ENCODE assay signal across 13 cellular contexts in genomic region chr1:23624440-23624839, GRCh38.
DNase-seq lines count a peak whose midpoint lies in the region; ATAC-seq and TF ChIP-seq lines count a peak whose summit lies in the region.
"Had no signal": no experiment of that assay in that cellular context is flagged by ENCODE, and none has a peak within 500 bp of the region (broad histone marks: within the 10 kb centered on the region; RNA-seq: fewer than 3 reads in every experiment).

No MANE protein-coding gene starts in this region.

- peaks cover 5% of the 10 kb centered on the region for H3K27me3 Mint-ChIP-seq in T-helper 1 cell treated with Interleukin-12 subunit alpha and Interleukin-12 subunit beta and Interleukin-4 antibody, amounts not matched to agents 30 μg/mL and 1 μg/mL, for 36 hours (ENCODE audit: low read depth)
- no peaks in the 10 kb centered on the region for H3K27me3 Mint-ChIP-seq in activated B cell treated with CpG ODN at 0.5 μM for 24 hours

- H3K36me3 ChIP-seq in tibial artery, result no peaks in the 10 kb centered on the region
- H3K36me3 ChIP-seq: ascending aorta had no signal

- peaks cover 0 to 5% (median 4%) of the 10 kb centered on the region in 4 donors for H3K4me1 ChIP-seq in tibial artery

- H3K27me3 ChIP-seq in tibial artery, result no peaks in the 10 kb centered on the region
- H3K27me3 ChIP-seq: ascending aorta had no signal

- H3K4me1 Mint-ChIP-seq in T-helper 1 cell treated with Interleukin-12 subunit alpha and Interleukin-12 subunit beta and Interleukin-4 antibody, amounts not matched to agents 30 μg/mL and 1 μg/mL, for 36 hours (ENCODE audit: low read depth), result peaks cover 44% of the 10 kb centered on the region
- H3K4me1 Mint-ChIP-seq in activated B cell treated with CpG ODN at 0.5 μM for 24 hours, result peaks cover 88% of the 10 kb centered on the region

- no peaks in the 10 kb centered on the region for H3K9me3 ChIP-seq in tibial artery
- H3K9me3 ChIP-seq: ascending aorta had no signal

- peak overlapping the region; percentile 29 for H3K4me3 Mint-ChIP-seq in T-helper 1 cell treated with Interleukin-12 subunit alpha and Interleukin-12 subunit beta and Interleukin-4 antibody, amounts not matched to agents 30 μg/mL and 1 μg/mL, for 36 hours
- peak overlapping the region; percentile 55 for H3K4me3 Mint-ChIP-seq in activated B cell treated with CpG ODN at 0.5 μM for 24 hours

- TF ChIP-seq CTCF in activated B cell treated with CpG ODN at 0.5 μM for 24 hours (IDR thresholded peaks at IDR 0.05), result no peak
- no peak for TF ChIP-seq CTCF in tibial artery (IDR thresholded peaks at IDR 0.05)

- DNase-seq in T-helper 1 cell (no peak), activated B cell treated with CpG ODN at 0.5 μM for 24 hours (no peak), tibial artery (no peak), NCI-H1048 (lab: John Stamatoyannopoulos, UW) (no peak), A172 (ENCODE audit: low spot score) (no peak)
- DNase-seq in activated naive CD4-positive, alpha-beta T cell treated with anti-CD3 and anti-CD28 coated beads, Interleukin-2, amount 50 U/mL, for 72 hours (ENCODE audit: low spot score in 2 of 2), result peak in 1 of 2 donors; percentile 89
- peak; percentile 29 to 61 for DNase-seq in stimulated activated CD8-positive, alpha-beta memory T cell treated with anti-CD3 and anti-CD28 coated beads, Interleukin-4, amount 100 ng/mL, for 4 hours (ENCODE audit: low read depth in 2 of 2, low spot score in 1 of 2)
- DNase-seq: effector CD8-positive, alpha-beta T cell; left colon; PC-9 had no signal

- POLR2A ChIA-PET in activated B cell treated with CpG ODN at 0.5 μM for 24 hours (lab: Charles Lee), result interaction anchor here (0.6 to 14.8 kb wide), 19 partner anchors 9 to 154 kb away, joined by 3 to 441 read pairs (median 5); partner anchors contain the start of genes ID3 and PITHD1

- intact Hi-C loops in activated B cell treated with CpG ODN at 0.5 μM for 24 hours (cut with micrococcal nuclease), result loop anchor here (1.0 kb wide), 2 partner anchors 11 to 47 kb away; no protein-coding TSS in a partner anchor
- intact Hi-C loops in tibial artery (cut with DNase I; ENCODE audit: low total_unique reads), result no loop called here

- peaks cover 9% of the 10 kb centered on the region for H3K36me3 Mint-ChIP-seq in T-helper 1 cell treated with Interleukin-12 subunit alpha and Interleukin-12 subunit beta and Interleukin-4 antibody, amounts not matched to agents 30 μg/mL and 1 μg/mL, for 36 hours (ENCODE audit: low read depth)
- H3K36me3 Mint-ChIP-seq in activated B cell treated with CpG ODN at 0.5 μM for 24 hours (ENCODE audit: low read depth), result peaks cover 2% of the 10 kb centered on the region
- peaks cover 6 to 30% of the 10 kb centered on the region in 2 donors for H3K36me3 Mint-ChIP-seq in activated naive CD4-positive, alpha-beta T cell treated with anti-CD3 and anti-CD28 coated beads, Interleukin-2, amount 50 U/mL, for 72 hours

- no peak overlapping the region for H3K4me3 ChIP-seq in tibial artery
- H3K4me3 ChIP-seq: ascending aorta, PC-9 had no signal

- H3K27ac Mint-ChIP-seq in T-helper 1 cell treated with Interleukin-12 subunit alpha and Interleukin-12 subunit beta and Interleukin-4 antibody, amounts not matched to agents 30 μg/mL and 1 μg/mL, for 36 hours, result no peak overlapping the region
- peak overlapping the region; percentile 86 for H3K27ac Mint-ChIP-seq in activated B cell treated with CpG ODN at 0.5 μM for 24 hours
- peak overlapping the region; percentile 70 to 79 for H3K27ac Mint-ChIP-seq in activated naive CD4-positive, alpha-beta T cell treated with anti-CD3 and anti-CD28 coated beads, Interleukin-2, amount 50 U/mL, for 72 hours
- H3K27ac Mint-ChIP-seq: nephron had no signal

- ATAC-seq in activated B cell treated with CpG ODN at 0.5 μM for 24 hours (ENCODE audit: low read depth), result peak; percentile 45
- peak; percentile 58 to 85 for ATAC-seq in activated naive CD4-positive, alpha-beta T cell treated with anti-CD3 and anti-CD28 coated beads, Interleukin-2, amount 50 U/mL, for 72 hours
- ATAC-seq: left colon had no signal

- CTCF ChIA-PET in activated B cell treated with CpG ODN at 0.5 μM for 24 hours (lab: Charles Lee), result interaction anchor here (0.7 to 3.3 kb wide), 8 partner anchors 10 to 79 kb away, joined by 3 to 12 read pairs (median 3); no protein-coding TSS in a partner anchor

- H3K27ac ChIP-seq in tibial artery, result no peak overlapping the region
- H3K27ac ChIP-seq: ascending aorta, PC-9 had no signal

- peaks cover 3% of the 10 kb centered on the region for H3K9me3 Mint-ChIP-seq in T-helper 1 cell treated with Interleukin-12 subunit alpha and Interleukin-12 subunit beta and Interleukin-4 antibody, amounts not matched to agents 30 μg/mL and 1 μg/mL, for 36 hours
- H3K9me3 Mint-ChIP-seq in activated B cell treated with CpG ODN at 0.5 μM for 24 hours, result peaks cover 7% of the 10 kb centered on the region
- H3K9me3 Mint-ChIP-seq in activated naive CD4-positive, alpha-beta T cell treated with anti-CD3 and anti-CD28 coated beads, Interleukin-2, amount 50 U/mL, for 72 hours, result peaks cover 14 to 15% of the 10 kb centered on the region in 2 donors
- H3K9me3 Mint-ChIP-seq: nephron had no signal

Comparison
In these comparisons a context has a peak if more than half of its experiments do, and no peak if none do; other contexts are left out.
1. DNase-seq: peak in stimulated activated CD8-positive, alpha-beta memory T cell treated with anti-CD3 and anti-CD28 coated beads, Interleukin-4, amount 100 ng/mL, for 4 hours (2 of 2); none in T-helper 1 cell (0 of 5), activated B cell treated with CpG ODN at 0.5 μM for 24 hours (single experiment), tibial artery (0 of 2), NCI-H1048 (single experiment) and A172 (single experiment).